Comparison of ENCODE assay signal across 10 cellular contexts in genomic region chr12:12992418-12993175, GRCh38. TPM values are rescaled to one million over a fixed set of nuclear protein-coding genes. Genes with fewer than 3 reads are reported as not detected.
DNase-seq lines count a peak whose midpoint lies in the region; ATAC-seq and TF ChIP-seq lines count a peak whose summit lies in the region.
"Had no signal": no experiment of that assay in that cellular context is flagged by ENCODE, and none has a peak within 500 bp of the region (broad histone marks: within the 10 kb centered on the region; RNA-seq: fewer than 3 reads in every experiment).

No MANE protein-coding gene starts in this region.

- no peak overlapping the region for H3K4me3 Mint-ChIP-seq in activated CD8-positive, alpha-beta T cell treated with anti-CD3 and anti-CD28 coated beads, Interleukin-2, amount 10 ng/mL, durations not matched to agents 7 days and 5 days
- H3K4me3 Mint-ChIP-seq in activated CD8-positive, alpha-beta T cell treated with anti-CD3 and anti-CD28 coated beads for 36 hours = no peak overlapping the region

- peaks cover 17% of the 10 kb centered on the region for H3K4me1 Mint-ChIP-seq in activated CD8-positive, alpha-beta T cell treated with anti-CD3 and anti-CD28 coated beads, Interleukin-2, amount 10 ng/mL, durations not matched to agents 7 days and 5 days (ENCODE audit: low read depth)
- H3K4me1 Mint-ChIP-seq in activated CD8-positive, alpha-beta T cell treated with anti-CD3 and anti-CD28 coated beads for 36 hours (ENCODE audit: low read depth) = peaks cover 20% of the 10 kb centered on the region

- H3K27me3 Mint-ChIP-seq in activated CD8-positive, alpha-beta T cell treated with anti-CD3 and anti-CD28 coated beads, Interleukin-2, amount 10 ng/mL, durations not matched to agents 7 days and 5 days (ENCODE audit: low read depth) = no peaks in the 10 kb centered on the region
- no peaks in the 10 kb centered on the region for H3K27me3 Mint-ChIP-seq in activated CD8-positive, alpha-beta T cell treated with anti-CD3 and anti-CD28 coated beads for 36 hours

- in situ Hi-C loops in transverse colon (cut with MboI; ENCODE audit: low pct_ligation_motif_present in 1 of 4, low pct_unique_long_range_greater_than_20kb in 1 of 4, low sequenced_read_pairs in 3 of 4) = loop anchor here in 1 of 4 donors (25.0 kb wide), 1 partner anchor 155 kb away; no protein-coding TSS in a partner anchor

- ATAC-seq in activated CD8-positive, alpha-beta T cell treated with anti-CD3 and anti-CD28 coated beads, Interleukin-2, amount 10 ng/mL, durations not matched to agents 7 days and 5 days = no peak
- no peak for ATAC-seq in activated CD8-positive, alpha-beta T cell treated with anti-CD3 and anti-CD28 coated beads for 36 hours
- ATAC-seq in left colon = no peak
- no peak for ATAC-seq in GM19452 (IDR thresholded peaks at IDR 0.05; ENCODE audit: unreplicated experiment)
- no peak for ATAC-seq in HG02798 (IDR thresholded peaks at IDR 0.05; ENCODE audit: poor library complexity, unreplicated experiment)
- ATAC-seq in GM21825 (IDR thresholded peaks at IDR 0.05; ENCODE audit: unreplicated experiment) = no peak

- no peak for TF ChIP-seq CTCF in activated CD8-positive, alpha-beta T cell treated with anti-CD3 and anti-CD28 coated beads for 36 hours (IDR thresholded peaks at IDR 0.05)
- TF ChIP-seq CTCF in ascending aorta (IDR thresholded peaks at IDR 0.05) (no peak), transverse colon (IDR thresholded peaks at IDR 0.05) (no peak)

- peak overlapping the region; percentile 64 to 66 for H3K27ac ChIP-seq in ascending aorta
- H3K27ac ChIP-seq in transverse colon = peak overlapping the region; percentile 49 to 70 (median 66)

- H3K36me3 ChIP-seq in ascending aorta (peaks cover 6 to 17% of the 10 kb centered on the region in 2 donors), transverse colon (peaks cover 0 to 13% (median 6%) of the 10 kb centered on the region in 4 donors)

- intact Hi-C loops in activated CD8-positive, alpha-beta T cell treated with anti-CD3 and anti-CD28 coated beads for 36 hours (cut with micrococcal nuclease) = no loop called here
- intact Hi-C loops in ascending aorta (cut with DNase I) = no loop called here
- intact Hi-C loops in left colon (cut with DNase I, micrococcal nuclease) = no loop called here
- intact Hi-C loops in transverse colon (cut with DNase I; ENCODE audit: low total_unique reads) = no loop called here

- no peaks in the 10 kb centered on the region for H3K9me3 Mint-ChIP-seq in activated CD8-positive, alpha-beta T cell treated with anti-CD3 and anti-CD28 coated beads, Interleukin-2, amount 10 ng/mL, durations not matched to agents 7 days and 5 days (ENCODE audit: insufficient read depth)
- no peaks in the 10 kb centered on the region for H3K9me3 Mint-ChIP-seq in activated CD8-positive, alpha-beta T cell treated with anti-CD3 and anti-CD28 coated beads for 36 hours

- CTCF ChIA-PET in activated CD8-positive, alpha-beta T cell treated with anti-CD3 and anti-CD28 coated beads, Interleukin-2, amount 10 ng/mL, durations not matched to agents 7 days and 5 days (lab: Charles Lee) = no interaction called here
- CTCF ChIA-PET in activated CD8-positive, alpha-beta T cell treated with anti-CD3 and anti-CD28 coated beads for 36 hours (lab: Charles Lee) = interaction anchor here (1.4 kb wide), 1 partner anchor 76 kb away, joined by 3 read pairs; no protein-coding TSS in a partner anchor

- no peak for TF ChIP-seq EP300 in transverse colon (IDR thresholded peaks at IDR 0.05; ENCODE audit: low read depth)

- peak overlapping the region in 1 of 2 donors; percentile 38 for H3K4me3 ChIP-seq in ascending aorta
- peak overlapping the region in 1 of 4 donors; percentile 2 for H3K4me3 ChIP-seq in transverse colon

- H3K36me3 Mint-ChIP-seq in activated CD8-positive, alpha-beta T cell treated with anti-CD3 and anti-CD28 coated beads, Interleukin-2, amount 10 ng/mL, durations not matched to agents 7 days and 5 days (ENCODE audit: low read depth) = no peaks in the 10 kb centered on the region
- no peaks in the 10 kb centered on the region for H3K36me3 Mint-ChIP-seq in activated CD8-positive, alpha-beta T cell treated with anti-CD3 and anti-CD28 coated beads for 36 hours (ENCODE audit: low read depth)

- 29 to 61% methylated on average over 2 to 8 of the region's 8 CpGs for WGBS in transverse colon (ENCODE audit: low coverage in 1 of 2), 2 donors

- TF ChIP-seq POLR2A in transverse colon (IDR thresholded peaks at IDR 0.05) = no peak

- H3K27ac Mint-ChIP-seq in activated CD8-positive, alpha-beta T cell treated with anti-CD3 and anti-CD28 coated beads, Interleukin-2, amount 10 ng/mL, durations not matched to agents 7 days and 5 days = peak overlapping the region; percentile 10
- H3K27ac Mint-ChIP-seq in activated CD8-positive, alpha-beta T cell treated with anti-CD3 and anti-CD28 coated beads for 36 hours = no peak overlapping the region

- H3K9me3 ChIP-seq in ascending aorta = no peaks in the 10 kb centered on the region
- no peaks in the 10 kb centered on the region for H3K9me3 ChIP-seq in transverse colon

- no peak for DNase-seq in activated CD8-positive, alpha-beta T cell treated with anti-CD3 and anti-CD28 coated beads, Interleukin-2, amount 10 ng/mL, durations not matched to agents 7 days and 5 days
- DNase-seq in activated CD8-positive, alpha-beta T cell treated with anti-CD3 and anti-CD28 coated beads for 36 hours = no peak
- peak; percentile 31 to 71 for DNase-seq in ascending aorta (ENCODE audit: low spot score in 2 of 2)
- peak; percentile 15 to 43 for DNase-seq in left colon
- DNase-seq in transverse colon = peak; percentile 43
- DNase-seq: DMS53, NCI-H526 treated with DMSO at 0.1 percent for 48 hours had no signal

- peaks cover 5 to 10% of the 10 kb centered on the region in 2 donors for H3K4me1 ChIP-seq in ascending aorta
- peaks cover 6 to 22% (median 13%) of the 10 kb centered on the region in 4 donors for H3K4me1 ChIP-seq in transverse colon

- H3K27me3 ChIP-seq in ascending aorta (no peaks in the 10 kb centered on the region), transverse colon (no peaks in the 10 kb centered on the region)

- POLR2A ChIA-PET in activated CD8-positive, alpha-beta T cell treated with anti-CD3 and anti-CD28 coated beads, Interleukin-2, amount 10 ng/mL, durations not matched to agents 7 days and 5 days (lab: Charles Lee) = no interaction called here
- POLR2A ChIA-PET in activated CD8-positive, alpha-beta T cell treated with anti-CD3 and anti-CD28 coated beads for 36 hours (lab: Charles Lee) = no interaction called here

RNA-seq across cellular contexts. Expression of gene HEBP1, which starts 7.5 kb away (rescaled TPM):
- total RNA-seq in activated CD8-positive, alpha-beta T cell treated with anti-CD3 and anti-CD28 coated beads, Interleukin-2, amount 10 ng/mL, durations not matched to agents 7 days and 5 days = 10 to 100 TPM; 13.2 to 14.6 TPM
- 10 to 100 TPM; 23.9 to 24.8 TPM for total RNA-seq in activated CD8-positive, alpha-beta T cell treated with anti-CD3 and anti-CD28 coated beads for 36 hours
- total RNA-seq in ascending aorta = 56.6 TPM
- total RNA-seq in left colon = 10 to 100 TPM; 26.0 to 62.9 TPM
- total RNA-seq in transverse colon = 10 to 100 TPM; 10.3 to 74.4 (median 37.4) TPM

RNA-seq across cellular contexts. Expression of gene GPRC5D, which starts 40.6 kb away (rescaled TPM):
- not detected for total RNA-seq in activated CD8-positive, alpha-beta T cell treated with anti-CD3 and anti-CD28 coated beads, Interleukin-2, amount 10 ng/mL, durations not matched to agents 7 days and 5 days
- not detected for total RNA-seq in activated CD8-positive, alpha-beta T cell treated with anti-CD3 and anti-CD28 coated beads for 36 hours
- total RNA-seq in ascending aorta = not detected
- total RNA-seq in left colon = under 1 TPM in 1 of 2 donors, not detected in 1; 0.28 TPM
- total RNA-seq in transverse colon = under 1 TPM in 1 of 4 donors, not detected in 3; 0.48 TPM

RNA-seq across cellular contexts. Expression of gene FAM234B, which starts 51.6 kb away (rescaled TPM):
- total RNA-seq in activated CD8-positive, alpha-beta T cell treated with anti-CD3 and anti-CD28 coated beads, Interleukin-2, amount 10 ng/mL, durations not matched to agents 7 days and 5 days = 1 to 10 TPM; 4.2 to 4.3 TPM
- total RNA-seq in activated CD8-positive, alpha-beta T cell treated with anti-CD3 and anti-CD28 coated beads for 36 hours = 10 to 100 TPM; 10.0 to 10.7 TPM
- total RNA-seq in ascending aorta (6.7 TPM), left colon (1 to 10 TPM; 1.3 to 1.7 TPM), transverse colon (1 to 10 TPM in 3 of 4 donors, under 1 TPM in 1; 0.60 to 2.6 (median 1.8) TPM)

Comparison
In these comparisons a context has a peak if more than half of its experiments do, and no peak if none do; other contexts are left out.
1. DNase-seq: peak in ascending aorta (2 of 2), left colon (2 of 2) and transverse colon (single experiment); none in activated CD8-positive, alpha-beta T cell treated with anti-CD3 and anti-CD28 coated beads, Interleukin-2, amount 10 ng/mL, durations not matched to agents 7 days and 5 days (single experiment) and activated CD8-positive, alpha-beta T cell treated with anti-CD3 and anti-CD28 coated beads for 36 hours (single experiment).